27 cellular contexts compared by ENCODE assay signal in genomic region chr4:160021870-160022269, GRCh38.
"Had no signal": no experiment of that assay in that cellular context is flagged by ENCODE, and none has a peak within 500 bp of the region (broad histone marks: within the 10 kb centered on the region; RNA-seq: fewer than 3 reads in every experiment).

No MANE protein-coding gene starts in this region.

- H3K4me3 Mint-ChIP-seq: natural killer cell; nephron; neural progenitor cell; stimulated activated effector memory CD8-positive, alpha-beta T cell treated with anti-CD3 and anti-CD28 coated beads, Interleukin-12 subunit alpha, Interleukin-12 subunit beta, amount 100 ng/mL, for 72 hours; stimulated activated naive B cell treated with anti-CD40 and anti-IgM and Interleukin-4, amounts not matched to agents 10 μg/mL and 1 μg/mL and 100 μg/mL, for 72 hours; stimulated activated naive CD8-positive, alpha-beta T cell treated with anti-CD3 and anti-CD28 coated beads, Interleukin-15, Interleukin-2, amounts not matched to agents 100 ng/mL and 50 ng/mL, for 24 hours; type B pancreatic cell had no signal

- H3K4me1 ChIP-seq: neural progenitor cell, parathyroid adenoma, psoas muscle, right lobe of liver, sigmoid colon, stomach, thyroid gland, tibial nerve, vagina had no signal

- H3K9me3 ChIP-seq: ovary, psoas muscle, right lobe of liver, sigmoid colon, thoracic aorta, thyroid gland, vagina had no signal

- H3K36me3 ChIP-seq: neural progenitor cell, ovary, right lobe of liver, sigmoid colon, stomach, thoracic aorta, thyroid gland, tibial nerve, vagina had no signal

- H3K27ac Mint-ChIP-seq: natural killer cell; nephron; neural progenitor cell; progenitor cell of endocrine pancreas; stimulated activated effector memory CD8-positive, alpha-beta T cell treated with anti-CD3 and anti-CD28 coated beads, Interleukin-12 subunit alpha, Interleukin-12 subunit beta, amount 100 ng/mL, for 72 hours; stimulated activated naive B cell treated with anti-CD40 and anti-IgM and Interleukin-4, amounts not matched to agents 10 μg/mL and 1 μg/mL and 100 μg/mL, for 72 hours; stimulated activated naive CD8-positive, alpha-beta T cell treated with anti-CD3 and anti-CD28 coated beads, Interleukin-15, Interleukin-2, amounts not matched to agents 100 ng/mL and 50 ng/mL, for 24 hours; type B pancreatic cell had no signal

- H2AFZ ChIP-seq: neural progenitor cell, parathyroid adenoma had no signal

- H3K79me2 ChIP-seq: parathyroid adenoma had no signal

- H3K27ac ChIP-seq: neural progenitor cell, ovary, parathyroid adenoma, psoas muscle, right lobe of liver, sigmoid colon, stomach, thoracic aorta, thyroid gland, tibial nerve, vagina had no signal

- H3K36me3 Mint-ChIP-seq: natural killer cell; neural progenitor cell; stimulated activated effector memory CD8-positive, alpha-beta T cell treated with anti-CD3 and anti-CD28 coated beads, Interleukin-12 subunit alpha, Interleukin-12 subunit beta, amount 100 ng/mL, for 72 hours; stimulated activated naive B cell treated with anti-CD40 and anti-IgM and Interleukin-4, amounts not matched to agents 10 μg/mL and 1 μg/mL and 100 μg/mL, for 72 hours; type B pancreatic cell had no signal

- DNase-seq: natural killer cell; occipital lobe; ovary; posterior cingulate gyrus; psoas muscle; right cardiac atrium; right lobe of liver; sigmoid colon; small intestine; stimulated activated CD4-positive, alpha-beta T cell treated with anti-CD3 and anti-CD28 coated beads, Interleukin-15, amount 100 ng/mL, for 24 hours; stimulated activated CD4-positive, alpha-beta T cell treated with anti-CD3 and anti-CD28 coated beads, Interleukin-2, amount 100 ng/mL, for 24 hours; stimulated activated CD4-positive, alpha-beta T cell treated with anti-CD3 and anti-CD28 coated beads, Interleukin-2, amount 100 ng/mL, for 48 hours; stimulated activated CD4-positive, alpha-beta T cell treated with anti-CD3 and anti-CD28 coated beads, Interleukin-4, amount 100 ng/mL, for 24 hours; stimulated activated naive B cell treated with anti-CD40 and anti-IgM and Interleukin-4, amounts not matched to agents 10 μg/mL and 1 μg/mL and 100 μg/mL, for 72 hours; stimulated activated naive CD4-positive, alpha-beta T cell treated with Interleukin-2 at 50 U/mL for 16 hours; stomach; thyroid gland had no signal

- H3K9me3 Mint-ChIP-seq: neural progenitor cell had no signal

- ATAC-seq: natural killer cell; psoas muscle; right cardiac atrium; right lobe of liver; stimulated activated effector memory CD8-positive, alpha-beta T cell treated with anti-CD3 and anti-CD28 coated beads, Interleukin-12 subunit alpha, Interleukin-12 subunit beta, amount 100 ng/mL, for 72 hours; stimulated activated naive B cell treated with anti-CD40 and anti-IgM and Interleukin-4, amounts not matched to agents 10 μg/mL and 1 μg/mL and 100 μg/mL, for 72 hours had no signal

- H3K4me3 ChIP-seq: neural progenitor cell, ovary, psoas muscle, right lobe of liver, sigmoid colon, stomach, thoracic aorta, thyroid gland, tibial nerve, vagina had no signal

- H3K27me3 Mint-ChIP-seq: progenitor cell of endocrine pancreas; stimulated activated naive B cell treated with anti-CD40 and anti-IgM and Interleukin-4, amounts not matched to agents 10 μg/mL and 1 μg/mL and 100 μg/mL, for 72 hours; stimulated activated naive CD8-positive, alpha-beta T cell treated with anti-CD3 and anti-CD28 coated beads, Interleukin-15, Interleukin-2, amounts not matched to agents 100 ng/mL and 50 ng/mL, for 24 hours; type B pancreatic cell had no signal

- H3K4me2 ChIP-seq: neural progenitor cell had no signal

- H3K4me1 Mint-ChIP-seq: natural killer cell; nephron; neural progenitor cell; stimulated activated effector memory CD8-positive, alpha-beta T cell treated with anti-CD3 and anti-CD28 coated beads, Interleukin-12 subunit alpha, Interleukin-12 subunit beta, amount 100 ng/mL, for 72 hours; stimulated activated naive B cell treated with anti-CD40 and anti-IgM and Interleukin-4, amounts not matched to agents 10 μg/mL and 1 μg/mL and 100 μg/mL, for 72 hours had no signal

- H3K27me3 ChIP-seq: neural progenitor cell, ovary, right lobe of liver, sigmoid colon, stomach, thyroid gland, tibial nerve, vagina had no signal
